In the genomic region with DNA sequence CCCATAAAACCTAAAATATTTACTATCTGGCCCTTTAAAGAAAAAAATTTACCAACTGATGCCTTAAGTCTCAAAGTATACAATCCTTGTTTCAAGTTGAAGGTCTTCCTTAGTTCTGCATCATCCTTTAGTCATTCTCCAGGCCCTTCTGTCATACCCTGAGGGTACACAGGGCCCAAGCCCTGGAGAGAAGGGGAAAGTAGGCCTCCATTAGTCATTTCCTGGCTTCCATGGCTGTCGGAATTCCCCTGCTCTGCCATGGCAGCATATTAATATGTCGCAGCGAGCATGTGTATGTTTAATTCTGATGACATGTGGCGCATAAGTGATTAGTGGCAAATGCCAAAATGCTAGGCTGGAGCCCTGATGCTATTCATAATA, we compare ENCODE assay signal across 11 cellular contexts. TPM values are rescaled to one million over a fixed set of nuclear protein-coding genes. Genes with fewer than 3 reads are reported as not detected.
DNase-seq lines count a peak whose midpoint lies in the region; ATAC-seq and TF ChIP-seq lines count a peak whose summit lies in the region.
"Had no signal": no experiment of that assay in that cellular context is flagged by ENCODE, and none has a peak within 500 bp of the region (broad histone marks: within the 10 kb centered on the region; RNA-seq: fewer than 3 reads in every experiment).

No MANE protein-coding gene starts in this region.

- peak overlapping the region; percentile 92 for H3K27ac ChIP-seq in Panc1 (ENCODE audit: low read length)
- H3K27ac ChIP-seq: BLaER1 had no signal

- BruUV-seq in Panc1 (replicated peaks; lab: Mats Ljungman, UMichigan): no TSS peak

- peaks cover 49% of the 10 kb centered on the region for H3K4me1 ChIP-seq in Panc1 (ENCODE audit: control insufficient read depth, insufficient read depth, low read length)
- peaks cover 33% of the 10 kb centered on the region for H3K4me1 ChIP-seq in skeletal muscle satellite cell (ENCODE audit: control insufficient read depth, insufficient read depth, low read length)
- H3K4me1 ChIP-seq: BLaER1 had no signal

- in situ Hi-C loops in Panc1 (cut with HindIII; ENCODE audit: low pct_unique_long_range_greater_than_20kb, low sequenced_read_pairs): no loop called here

- peak overlapping the region; percentile 35 for H3K9ac ChIP-seq in skeletal muscle satellite cell (ENCODE audit: low read depth, low read length)
- H3K9ac ChIP-seq: BLaER1 had no signal

- H3K9me3 ChIP-seq in Panc1 (ENCODE audit: control insufficient read depth, insufficient read depth, low read depth, low read length): no peaks in the 10 kb centered on the region
- no peaks in the 10 kb centered on the region for H3K9me3 ChIP-seq in skeletal muscle satellite cell (replicated peaks; ENCODE audit: low read length)
- H3K9me3 ChIP-seq: BLaER1 had no signal

- POLR2A ChIA-PET in Panc1 (lab: Charles Lee): no interaction called here

- no peak overlapping the region for H3K27ac Mint-ChIP-seq in CD14-positive monocyte

- peaks cover 0 to 9% (median 6%) of the 10 kb centered on the region in 3 donors for H3K27me3 Mint-ChIP-seq in CD14-positive monocyte (ENCODE audit: low read depth in 3 of 3)

- intact Hi-C loops in Panc1 (cut with micrococcal nuclease; ENCODE audit: unreplicated experiment): loop anchor here (2.0 kb wide), 1 partner anchor 20 kb away; no protein-coding TSS in a partner anchor
- intact Hi-C loops in CD14-positive monocyte (cut with micrococcal nuclease): no loop called here

- TF ChIP-seq CTCF in Panc1 (IDR thresholded peaks at IDR 0.05) (no peak), epithelial cell of proximal tubule (conservative IDR thresholded peaks at IDR 0.05; ENCODE audit: low read depth, low read length) (no peak), CD14-positive monocyte (IDR thresholded peaks at IDR 0.05) (no peak)

- H3K4me1 Mint-ChIP-seq in CD14-positive monocyte: peaks cover 2% of the 10 kb centered on the region

- CTCF ChIA-PET in Panc1 (lab: Charles Lee): interaction anchor here (1.6 kb wide), 1 partner anchor 10 kb away, joined by 4 read pairs; no protein-coding TSS in a partner anchor

- no peaks in the 10 kb centered on the region for H3K36me3 ChIP-seq in Panc1 (ENCODE audit: control insufficient read depth, insufficient read depth, low read length)
- H3K36me3 ChIP-seq in skeletal muscle satellite cell (ENCODE audit: insufficient read depth, low read length): no peaks in the 10 kb centered on the region
- H3K36me3 ChIP-seq: BLaER1 had no signal

- H3K4me2 ChIP-seq in skeletal muscle satellite cell (ENCODE audit: low read length): peak overlapping the region; percentile 72
- H3K4me2 ChIP-seq: BLaER1 had no signal

- no peak overlapping the region for H3K4me3 Mint-ChIP-seq in CD14-positive monocyte

- H3K4me3 ChIP-seq in Panc1 (ENCODE audit: low read depth in 2 of 2, low read length in 2 of 2) (peak overlapping the region in 1 of 2 experiments; percentile 30; a peak in 2 of 4 replicates), epithelial cell of proximal tubule (ENCODE audit: low read depth, low read length) (no peak overlapping the region), skeletal muscle satellite cell (ENCODE audit: low read length) (no peak overlapping the region)
- H3K4me3 ChIP-seq: BLaER1 had no signal

- peak; percentile 10 for DNase-seq in activated CD4-positive, alpha-beta T cell treated with anti-CD3 and anti-CD28 coated beads for 48 hours
- no peak for DNase-seq in activated CD4-positive, alpha-beta T cell treated with anti-CD3 and anti-CD28 coated beads, Interleukin-2, amount 50 U/mL, for 1 hour
- peak; percentile 94 for DNase-seq in Panc1 (ENCODE audit: low read depth, low spot score)
- DNase-seq in epithelial cell of proximal tubule (ENCODE audit: low read depth): peak; percentile 67
- DNase-seq in Ammon's horn (ENCODE audit: low spot score): no peak
- no peak for DNase-seq in CD14-positive monocyte (ENCODE audit: low spot score)
- DNase-seq: NK-92 treated with Interleukin-12 subunit alpha and Interleukin-12 subunit beta, amount 100 ng/mL, for 24 hours; posterior cingulate gyrus had no signal

- H3K27me3 ChIP-seq in Panc1 (ENCODE audit: control insufficient read depth, insufficient read depth, low read length) (no peaks in the 10 kb centered on the region), skeletal muscle satellite cell (ENCODE audit: control insufficient read depth, insufficient read depth, low read length) (no peaks in the 10 kb centered on the region)
- H3K27me3 ChIP-seq: BLaER1 had no signal

- H3K36me3 Mint-ChIP-seq in CD14-positive monocyte: no peaks in the 10 kb centered on the region

- ATAC-seq in Panc1 (peak; percentile 95), HG03159 (IDR thresholded peaks at IDR 0.05; ENCODE audit: unreplicated experiment) (no peak)

- H3K9me3 Mint-ChIP-seq in CD14-positive monocyte: peaks cover 0 to 2% (median 0%) of the 10 kb centered on the region in 7 donors

RNA-seq across cellular contexts. Expression of a gene that starts 22.0 kb away (rescaled TPM):
- total RNA-seq in Panc1 (2021; ENCODE audit: unreplicated experiment) (9.0 TPM), epithelial cell of proximal tubule (9.0 and 10.8 TPM in 2 replicates)
- polyA plus RNA-seq in Panc1 (2012; ENCODE audit: insufficient read length): 7.2 TPM
- total RNA-seq in skeletal muscle satellite cell (2012; rRNA removed): 9.6 and 10.0 TPM in 2 replicates
- polyA plus RNA-seq in CD14-positive monocyte: not detected

Comparison
In these comparisons a context has a peak if more than half of its experiments do, and no peak if none do; other contexts are left out.
1. DNase-seq: peak in activated CD4-positive, alpha-beta T cell treated with anti-CD3 and anti-CD28 coated beads for 48 hours (single experiment), Panc1 (single experiment) and epithelial cell of proximal tubule (single experiment); none in activated CD4-positive, alpha-beta T cell treated with anti-CD3 and anti-CD28 coated beads, Interleukin-2, amount 50 U/mL, for 1 hour (single experiment), Ammon's horn (single experiment) and CD14-positive monocyte (single experiment).